ENCODE assay signal across 8 cellular contexts in the genomic region with DNA sequence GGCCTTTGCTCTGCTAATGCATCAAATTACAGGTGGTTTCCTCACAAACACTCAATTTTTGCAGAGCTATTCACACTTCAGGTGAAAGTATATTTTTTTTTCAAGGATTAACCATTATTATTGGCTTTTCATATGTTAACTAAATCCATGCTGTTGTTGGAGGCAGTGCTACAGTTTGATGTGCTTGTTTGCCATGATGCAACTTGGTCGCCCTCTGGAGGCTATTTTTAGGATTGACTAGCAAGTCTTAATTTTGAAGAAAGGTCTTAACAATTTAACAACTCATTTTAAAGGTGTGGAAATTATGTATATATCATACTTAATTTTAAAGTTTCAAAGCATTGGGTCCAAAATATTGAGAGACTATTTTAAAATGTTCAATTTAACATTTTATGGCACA.
A peak's percentile ranks its signal among the peaks of the same experiment; 100 is the strongest.
DNase-seq lines count a peak whose midpoint lies in the region; ATAC-seq and TF ChIP-seq lines count a peak whose summit lies in the region.

No MANE protein-coding gene starts in this region.

- H3K36me3 Mint-ChIP-seq in WTC11, result no peaks in the 10 kb centered on the region

- CTCF ChIA-PET in WTC11 (lab: Charles Lee), result interaction anchor here (1.9 kb wide), 1 partner anchor 866 kb away, joined by 5 read pairs; no protein-coding TSS in a partner anchor

- no peak overlapping the region for H2AFZ ChIP-seq in KMS-11 (ENCODE audit: low read depth)

- TF ChIP-seq EP300 in upper lobe of left lung (IDR thresholded peaks at IDR 0.05), result no peak

- H3K9me3 Mint-ChIP-seq in WTC11, result no peaks in the 10 kb centered on the region

- TF ChIP-seq CTCF in KMS-11 (conservative IDR thresholded peaks at IDR 0.05; ENCODE audit: low read depth, low read length) (peak; percentile 66), WTC11 (IDR thresholded peaks at IDR 0.05) (no peak), upper lobe of left lung (IDR thresholded peaks at IDR 0.05) (peak in 4 of 6 experiments; percentile 39 to 48 (median 42))

- WGBS in upper lobe of left lung, 2 donors, result 0 to 11% methylated on average over 1 of the region's 1 CpG

- H3K9me3 ChIP-seq in upper lobe of left lung, result no peaks in the 10 kb centered on the region

- H3K4me1 ChIP-seq in KMS-11 (ENCODE audit: low read depth, poor library complexity, severe bottlenecking), result no peaks in the 10 kb centered on the region
- H3K4me1 ChIP-seq in upper lobe of left lung, result no peaks in the 10 kb centered on the region

- H3K79me2 ChIP-seq in KMS-11 (ENCODE audit: insufficient read depth, low read depth), result no peaks in the 10 kb centered on the region

- no peak for ATAC-seq in WTC11
- ATAC-seq in upper lobe of left lung (ENCODE audit: low FRiP score in 2 of 2), result no peak
- no peak for ATAC-seq in HG03442 (IDR thresholded peaks at IDR 0.05; ENCODE audit: unreplicated experiment)

- H4K20me1 ChIP-seq in KMS-11 (ENCODE audit: insufficient read depth), result no peaks in the 10 kb centered on the region

- POLR2A ChIA-PET in WTC11 (lab: Charles Lee), result no interaction called here

- no peak overlapping the region for H3K4me3 ChIP-seq in KMS-11 (IDR thresholded peaks at IDR 0.05; ENCODE audit: insufficient read depth, low read depth, low read length)
- no peak overlapping the region for H3K4me3 ChIP-seq in upper lobe of left lung

- peaks cover 7% of the 10 kb centered on the region; the same call in 1 of the 2 replicates for H3K4me1 Mint-ChIP-seq in WTC11

- H3K27me3 ChIP-seq in KMS-11 (ENCODE audit: insufficient read depth, low read depth) (no peaks in the 10 kb centered on the region), upper lobe of left lung (no peaks in the 10 kb centered on the region)

- H3K4me3 Mint-ChIP-seq in WTC11, result no peak overlapping the region

- H3K27ac ChIP-seq in KMS-11 (no peak overlapping the region), upper lobe of left lung (no peak overlapping the region)

- no peak overlapping the region for H3K9ac ChIP-seq in KMS-11

- H3K27me3 Mint-ChIP-seq in WTC11 (ENCODE audit: low read depth), result peaks cover 26% of the 10 kb centered on the region

- DNase-seq in stimulated activated CD4-positive, alpha-beta T cell treated with anti-CD3 and anti-CD28 coated beads, Interleukin-15, amount 100 ng/mL, for 24 hours, result peak; percentile 21
- no peak for DNase-seq in stimulated activated CD4-positive, alpha-beta T cell treated with anti-CD3 and anti-CD28 coated beads, Interleukin-2, amount 100 ng/mL, for 24 hours
- DNase-seq in WTC11 (ENCODE audit: low spot score) (peak; percentile 16), iPS-NIHi7 (ENCODE audit: extremely low spot score) (peak; percentile 41), upper lobe of left lung (no peak)
- DNase-seq in activated effector memory CD4-positive, alpha-beta T cell treated with Interleukin-2 at 50 U/mL for 16 hours, result no peak

- TF ChIP-seq POLR2A in upper lobe of left lung (IDR thresholded peaks at IDR 0.05), result no peak

- no peaks in the 10 kb centered on the region for H3K36me3 ChIP-seq in KMS-11 (ENCODE audit: insufficient read depth)
- no peaks in the 10 kb centered on the region for H3K36me3 ChIP-seq in upper lobe of left lung

- no peak overlapping the region for H3K4me2 ChIP-seq in KMS-11

- no peak overlapping the region for H3K27ac Mint-ChIP-seq in WTC11

TF ChIP-seq in WTC11, 78 proteins besides CTCF, POLR2A, EP300 and RAD21 (continues in another document):
- TF ChIP-seq NR2C2 (CRISPR knock-in tag; IDR thresholded peaks at IDR 0.05) (no peak), NFYB (CRISPR knock-in tag; conservative IDR thresholded peaks at IDR 0.05; ENCODE audit: low read depth) (no peak), CREB1 (CRISPR knock-in tag; IDR thresholded peaks at IDR 0.05) (no peak), IRF2 (CRISPR knock-in tag; IDR thresholded peaks at IDR 0.05; ENCODE audit: borderline replicate concordance, low read depth) (no peak)
- TF ChIP-seq, protein P1, sequence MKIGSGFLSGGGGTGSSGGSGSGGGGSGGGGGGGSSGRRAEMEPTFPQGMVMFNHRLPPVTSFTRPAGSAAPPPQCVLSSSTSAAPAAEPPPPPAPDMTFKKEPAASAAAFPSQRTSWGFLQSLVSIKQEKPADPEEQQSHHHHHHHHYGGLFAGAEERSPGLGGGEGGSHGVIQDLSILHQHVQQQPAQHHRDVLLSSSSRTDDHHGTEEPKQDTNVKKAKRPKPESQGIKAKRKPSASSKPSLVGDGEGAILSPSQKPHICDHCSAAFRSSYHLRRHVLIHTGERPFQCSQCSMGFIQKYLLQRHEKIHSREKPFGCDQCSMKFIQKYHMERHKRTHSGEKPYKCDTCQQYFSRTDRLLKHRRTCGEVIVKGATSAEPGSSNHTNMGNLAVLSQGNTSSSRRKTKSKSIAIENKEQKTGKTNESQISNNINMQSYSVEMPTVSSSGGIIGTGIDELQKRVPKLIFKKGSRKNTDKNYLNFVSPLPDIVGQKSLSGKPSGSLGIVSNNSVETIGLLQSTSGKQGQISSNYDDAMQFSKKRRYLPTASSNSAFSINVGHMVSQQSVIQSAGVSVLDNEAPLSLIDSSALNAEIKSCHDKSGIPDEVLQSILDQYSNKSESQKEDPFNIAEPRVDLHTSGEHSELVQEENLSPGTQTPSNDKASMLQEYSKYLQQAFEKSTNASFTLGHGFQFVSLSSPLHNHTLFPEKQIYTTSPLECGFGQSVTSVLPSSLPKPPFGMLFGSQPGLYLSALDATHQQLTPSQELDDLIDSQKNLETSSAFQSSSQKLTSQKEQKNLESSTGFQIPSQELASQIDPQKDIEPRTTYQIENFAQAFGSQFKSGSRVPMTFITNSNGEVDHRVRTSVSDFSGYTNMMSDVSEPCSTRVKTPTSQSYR (CRISPR knock-in tag; IDR thresholded peaks at IDR 0.05), result no peak
- TF ChIP-seq, protein P2, sequence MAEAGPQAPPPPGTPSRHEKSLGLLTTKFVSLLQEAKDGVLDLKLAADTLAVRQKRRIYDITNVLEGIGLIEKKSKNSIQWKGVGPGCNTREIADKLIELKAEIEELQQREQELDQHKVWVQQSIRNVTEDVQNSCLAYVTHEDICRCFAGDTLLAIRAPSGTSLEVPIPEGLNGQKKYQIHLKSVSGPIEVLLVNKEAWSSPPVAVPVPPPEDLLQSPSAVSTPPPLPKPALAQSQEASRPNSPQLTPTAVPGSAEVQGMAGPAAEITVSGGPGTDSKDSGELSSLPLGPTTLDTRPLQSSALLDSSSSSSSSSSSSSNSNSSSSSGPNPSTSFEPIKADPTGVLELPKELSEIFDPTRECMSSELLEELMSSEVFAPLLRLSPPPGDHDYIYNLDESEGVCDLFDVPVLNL (CRISPR knock-in tag; IDR thresholded peaks at IDR 0.05; ENCODE audit: borderline replicate concordance, low read depth), result no peak
- TF ChIP-seq, protein P3, sequence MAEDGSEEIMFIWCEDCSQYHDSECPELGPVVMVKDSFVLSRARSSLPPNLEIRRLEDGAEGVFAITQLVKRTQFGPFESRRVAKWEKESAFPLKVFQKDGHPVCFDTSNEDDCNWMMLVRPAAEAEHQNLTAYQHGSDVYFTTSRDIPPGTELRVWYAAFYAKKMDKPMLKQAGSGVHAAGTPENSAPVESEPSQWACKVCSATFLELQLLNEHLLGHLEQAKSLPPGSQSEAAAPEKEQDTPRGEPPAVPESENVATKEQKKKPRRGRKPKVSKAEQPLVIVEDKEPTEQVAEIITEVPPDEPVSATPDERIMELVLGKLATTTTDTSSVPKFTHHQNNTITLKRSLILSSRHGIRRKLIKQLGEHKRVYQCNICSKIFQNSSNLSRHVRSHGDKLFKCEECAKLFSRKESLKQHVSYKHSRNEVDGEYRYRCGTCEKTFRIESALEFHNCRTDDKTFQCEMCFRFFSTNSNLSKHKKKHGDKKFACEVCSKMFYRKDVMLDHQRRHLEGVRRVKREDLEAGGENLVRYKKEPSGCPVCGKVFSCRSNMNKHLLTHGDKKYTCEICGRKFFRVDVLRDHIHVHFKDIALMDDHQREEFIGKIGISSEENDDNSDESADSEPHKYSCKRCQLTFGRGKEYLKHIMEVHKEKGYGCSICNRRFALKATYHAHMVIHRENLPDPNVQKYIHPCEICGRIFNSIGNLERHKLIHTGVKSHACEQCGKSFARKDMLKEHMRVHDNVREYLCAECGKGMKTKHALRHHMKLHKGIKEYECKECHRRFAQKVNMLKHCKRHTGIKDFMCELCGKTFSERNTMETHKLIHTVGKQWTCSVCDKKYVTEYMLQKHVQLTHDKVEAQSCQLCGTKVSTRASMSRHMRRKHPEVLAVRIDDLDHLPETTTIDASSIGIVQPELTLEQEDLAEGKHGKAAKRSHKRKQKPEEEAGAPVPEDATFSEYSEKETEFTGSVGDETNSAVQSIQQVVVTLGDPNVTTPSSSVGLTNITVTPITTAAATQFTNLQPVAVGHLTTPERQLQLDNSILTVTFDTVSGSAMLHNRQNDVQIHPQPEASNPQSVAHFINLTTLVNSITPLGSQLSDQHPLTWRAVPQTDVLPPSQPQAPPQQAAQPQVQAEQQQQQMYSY (CRISPR knock-in tag; IDR thresholded peaks at IDR 0.05), result no peak
- TF ChIP-seq, protein P4, sequence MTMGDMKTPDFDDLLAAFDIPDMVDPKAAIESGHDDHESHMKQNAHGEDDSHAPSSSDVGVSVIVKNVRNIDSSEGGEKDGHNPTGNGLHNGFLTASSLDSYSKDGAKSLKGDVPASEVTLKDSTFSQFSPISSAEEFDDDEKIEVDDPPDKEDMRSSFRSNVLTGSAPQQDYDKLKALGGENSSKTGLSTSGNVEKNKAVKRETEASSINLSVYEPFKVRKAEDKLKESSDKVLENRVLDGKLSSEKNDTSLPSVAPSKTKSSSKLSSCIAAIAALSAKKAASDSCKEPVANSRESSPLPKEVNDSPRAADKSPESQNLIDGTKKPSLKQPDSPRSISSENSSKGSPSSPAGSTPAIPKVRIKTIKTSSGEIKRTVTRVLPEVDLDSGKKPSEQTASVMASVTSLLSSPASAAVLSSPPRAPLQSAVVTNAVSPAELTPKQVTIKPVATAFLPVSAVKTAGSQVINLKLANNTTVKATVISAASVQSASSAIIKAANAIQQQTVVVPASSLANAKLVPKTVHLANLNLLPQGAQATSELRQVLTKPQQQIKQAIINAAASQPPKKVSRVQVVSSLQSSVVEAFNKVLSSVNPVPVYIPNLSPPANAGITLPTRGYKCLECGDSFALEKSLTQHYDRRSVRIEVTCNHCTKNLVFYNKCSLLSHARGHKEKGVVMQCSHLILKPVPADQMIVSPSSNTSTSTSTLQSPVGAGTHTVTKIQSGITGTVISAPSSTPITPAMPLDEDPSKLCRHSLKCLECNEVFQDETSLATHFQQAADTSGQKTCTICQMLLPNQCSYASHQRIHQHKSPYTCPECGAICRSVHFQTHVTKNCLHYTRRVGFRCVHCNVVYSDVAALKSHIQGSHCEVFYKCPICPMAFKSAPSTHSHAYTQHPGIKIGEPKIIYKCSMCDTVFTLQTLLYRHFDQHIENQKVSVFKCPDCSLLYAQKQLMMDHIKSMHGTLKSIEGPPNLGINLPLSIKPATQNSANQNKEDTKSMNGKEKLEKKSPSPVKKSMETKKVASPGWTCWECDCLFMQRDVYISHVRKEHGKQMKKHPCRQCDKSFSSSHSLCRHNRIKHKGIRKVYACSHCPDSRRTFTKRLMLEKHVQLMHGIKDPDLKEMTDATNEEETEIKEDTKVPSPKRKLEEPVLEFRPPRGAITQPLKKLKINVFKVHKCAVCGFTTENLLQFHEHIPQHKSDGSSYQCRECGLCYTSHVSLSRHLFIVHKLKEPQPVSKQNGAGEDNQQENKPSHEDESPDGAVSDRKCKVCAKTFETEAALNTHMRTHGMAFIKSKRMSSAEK (CRISPR knock-in tag; IDR thresholded peaks at IDR 0.05; ENCODE audit: borderline replicate concordance), result no peak

Comparison
In these comparisons a context has a peak if more than half of its experiments do, and no peak if none do; other contexts are left out.
1. DNase-seq: peak in stimulated activated CD4-positive, alpha-beta T cell treated with anti-CD3 and anti-CD28 coated beads, Interleukin-15, amount 100 ng/mL, for 24 hours (single experiment), WTC11 (single experiment) and iPS-NIHi7 (single experiment); none in stimulated activated CD4-positive, alpha-beta T cell treated with anti-CD3 and anti-CD28 coated beads, Interleukin-2, amount 100 ng/mL, for 24 hours (0 of 2), upper lobe of left lung (0 of 2) and activated effector memory CD4-positive, alpha-beta T cell treated with Interleukin-2 at 50 U/mL for 16 hours (single experiment).